Comparison of ENCODE assay signal across 1 cellular context in the genomic region with DNA sequence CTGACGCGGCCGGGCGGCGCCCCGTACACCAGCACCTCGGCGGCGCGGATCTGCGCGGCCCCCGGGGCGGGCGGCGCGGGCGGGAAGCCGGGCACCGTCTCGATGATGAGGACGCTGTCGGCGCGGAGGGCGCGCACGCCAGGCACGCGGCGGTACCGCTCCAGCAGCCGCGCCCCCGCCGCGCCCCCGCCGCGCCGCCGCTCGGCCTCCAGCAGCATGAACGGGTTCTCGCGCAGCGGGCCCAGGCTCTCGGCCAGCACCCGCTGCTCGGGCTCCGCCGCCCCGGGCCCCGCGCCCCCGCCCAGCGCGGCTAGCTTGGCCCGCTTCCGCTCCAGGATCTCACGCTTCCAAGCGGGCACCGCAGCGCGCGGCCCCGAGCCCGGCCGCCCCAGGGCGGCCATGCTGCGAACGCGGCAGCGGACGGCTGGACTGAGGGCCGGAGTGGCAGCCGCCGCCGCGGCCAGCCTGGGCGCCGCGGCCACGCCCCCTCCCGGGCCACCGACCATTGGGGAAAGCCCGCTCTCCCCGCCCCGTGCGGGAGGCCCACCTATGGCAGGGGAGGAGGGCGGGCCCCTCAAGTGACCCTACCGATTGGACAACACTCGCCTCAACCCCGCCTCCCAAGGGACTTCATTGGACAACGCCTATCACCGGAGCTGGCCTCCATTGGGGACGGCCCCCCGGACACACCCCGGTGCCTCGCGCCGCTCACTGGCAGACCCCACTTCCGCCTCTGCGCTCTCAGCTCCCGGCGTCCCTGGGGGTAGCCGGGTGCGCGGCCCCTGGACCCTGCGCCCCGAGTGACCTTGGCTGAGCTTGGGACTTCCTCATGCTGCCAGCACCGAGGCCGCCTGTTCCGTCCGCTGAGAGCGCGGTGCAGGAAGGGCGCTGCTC.
TF ChIP-seq lines count a peak whose summit lies in the region.

A gene with protein sequence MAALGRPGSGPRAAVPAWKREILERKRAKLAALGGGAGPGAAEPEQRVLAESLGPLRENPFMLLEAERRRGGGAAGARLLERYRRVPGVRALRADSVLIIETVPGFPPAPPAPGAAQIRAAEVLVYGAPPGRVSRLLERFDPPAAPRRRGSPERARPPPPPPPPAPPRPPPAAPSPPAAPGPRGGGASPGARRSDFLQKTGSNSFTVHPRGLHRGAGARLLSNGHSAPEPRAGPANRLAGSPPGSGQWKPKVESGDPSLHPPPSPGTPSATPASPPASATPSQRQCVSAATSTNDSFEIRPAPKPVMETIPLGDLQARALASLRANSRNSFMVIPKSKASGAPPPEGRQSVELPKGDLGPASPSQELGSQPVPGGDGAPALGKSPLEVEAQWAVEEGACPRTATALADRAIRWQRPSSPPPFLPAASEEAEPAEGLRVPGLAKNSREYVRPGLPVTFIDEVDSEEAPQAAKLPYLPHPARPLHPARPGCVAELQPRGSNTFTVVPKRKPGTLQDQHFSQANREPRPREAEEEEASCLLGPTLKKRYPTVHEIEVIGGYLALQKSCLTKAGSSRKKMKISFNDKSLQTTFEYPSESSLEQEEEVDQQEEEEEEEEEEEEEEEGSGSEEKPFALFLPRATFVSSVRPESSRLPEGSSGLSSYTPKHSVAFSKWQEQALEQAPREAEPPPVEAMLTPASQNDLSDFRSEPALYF (minus strand): TSS at position 431 of the 894 bp plus-strand sequence. CDS start 30 bp downstream, at position 401.

TF ChIP-seq in HepG2, 621 proteins besides CTCF, POLR2A, EP300 and RAD21 (continued from another document and continues in another):
- TF ChIP-seq, protein P1, sequence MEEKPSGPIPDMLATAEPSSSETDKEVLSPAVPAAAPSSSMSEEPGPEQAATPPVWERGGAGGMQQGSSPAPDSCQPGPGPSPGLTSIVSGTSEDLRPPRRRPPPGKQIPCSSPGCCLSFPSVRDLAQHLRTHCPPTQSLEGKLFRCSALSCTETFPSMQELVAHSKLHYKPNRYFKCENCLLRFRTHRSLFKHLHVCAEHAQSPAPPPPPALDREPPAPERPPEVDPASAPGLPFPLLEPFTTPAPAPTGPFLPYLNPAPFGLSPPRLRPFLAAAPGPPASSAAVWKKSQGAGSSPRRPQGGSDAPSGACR (CRISPR knock-in tag; IDR thresholded peaks at IDR 0.05): peak; percentile 70; the same call in 1 of the 2 replicates
- TF ChIP-seq MAFG (CRISPR knock-in tag; IDR thresholded peaks at IDR 0.05): no peak
- TF ChIP-seq NKX3-1 (CRISPR knock-in tag; IDR thresholded peaks at IDR 0.05): no peak
- peak; percentile 100 for TF ChIP-seq ESRRA (CRISPR knock-in tag; IDR thresholded peaks at IDR 0.05; ENCODE audit: low read depth)
- TF ChIP-seq GFI1 (CRISPR knock-in tag; IDR thresholded peaks at IDR 0.05; ENCODE audit: borderline replicate concordance): peak; percentile 74; the same call in 1 of the 2 replicates
- peak; percentile 62; the same call in 1 of the 2 replicates for TF ChIP-seq ZMYM3 (CRISPR knock-in tag; IDR thresholded peaks at IDR 0.05)
- TF ChIP-seq, protein P2, sequence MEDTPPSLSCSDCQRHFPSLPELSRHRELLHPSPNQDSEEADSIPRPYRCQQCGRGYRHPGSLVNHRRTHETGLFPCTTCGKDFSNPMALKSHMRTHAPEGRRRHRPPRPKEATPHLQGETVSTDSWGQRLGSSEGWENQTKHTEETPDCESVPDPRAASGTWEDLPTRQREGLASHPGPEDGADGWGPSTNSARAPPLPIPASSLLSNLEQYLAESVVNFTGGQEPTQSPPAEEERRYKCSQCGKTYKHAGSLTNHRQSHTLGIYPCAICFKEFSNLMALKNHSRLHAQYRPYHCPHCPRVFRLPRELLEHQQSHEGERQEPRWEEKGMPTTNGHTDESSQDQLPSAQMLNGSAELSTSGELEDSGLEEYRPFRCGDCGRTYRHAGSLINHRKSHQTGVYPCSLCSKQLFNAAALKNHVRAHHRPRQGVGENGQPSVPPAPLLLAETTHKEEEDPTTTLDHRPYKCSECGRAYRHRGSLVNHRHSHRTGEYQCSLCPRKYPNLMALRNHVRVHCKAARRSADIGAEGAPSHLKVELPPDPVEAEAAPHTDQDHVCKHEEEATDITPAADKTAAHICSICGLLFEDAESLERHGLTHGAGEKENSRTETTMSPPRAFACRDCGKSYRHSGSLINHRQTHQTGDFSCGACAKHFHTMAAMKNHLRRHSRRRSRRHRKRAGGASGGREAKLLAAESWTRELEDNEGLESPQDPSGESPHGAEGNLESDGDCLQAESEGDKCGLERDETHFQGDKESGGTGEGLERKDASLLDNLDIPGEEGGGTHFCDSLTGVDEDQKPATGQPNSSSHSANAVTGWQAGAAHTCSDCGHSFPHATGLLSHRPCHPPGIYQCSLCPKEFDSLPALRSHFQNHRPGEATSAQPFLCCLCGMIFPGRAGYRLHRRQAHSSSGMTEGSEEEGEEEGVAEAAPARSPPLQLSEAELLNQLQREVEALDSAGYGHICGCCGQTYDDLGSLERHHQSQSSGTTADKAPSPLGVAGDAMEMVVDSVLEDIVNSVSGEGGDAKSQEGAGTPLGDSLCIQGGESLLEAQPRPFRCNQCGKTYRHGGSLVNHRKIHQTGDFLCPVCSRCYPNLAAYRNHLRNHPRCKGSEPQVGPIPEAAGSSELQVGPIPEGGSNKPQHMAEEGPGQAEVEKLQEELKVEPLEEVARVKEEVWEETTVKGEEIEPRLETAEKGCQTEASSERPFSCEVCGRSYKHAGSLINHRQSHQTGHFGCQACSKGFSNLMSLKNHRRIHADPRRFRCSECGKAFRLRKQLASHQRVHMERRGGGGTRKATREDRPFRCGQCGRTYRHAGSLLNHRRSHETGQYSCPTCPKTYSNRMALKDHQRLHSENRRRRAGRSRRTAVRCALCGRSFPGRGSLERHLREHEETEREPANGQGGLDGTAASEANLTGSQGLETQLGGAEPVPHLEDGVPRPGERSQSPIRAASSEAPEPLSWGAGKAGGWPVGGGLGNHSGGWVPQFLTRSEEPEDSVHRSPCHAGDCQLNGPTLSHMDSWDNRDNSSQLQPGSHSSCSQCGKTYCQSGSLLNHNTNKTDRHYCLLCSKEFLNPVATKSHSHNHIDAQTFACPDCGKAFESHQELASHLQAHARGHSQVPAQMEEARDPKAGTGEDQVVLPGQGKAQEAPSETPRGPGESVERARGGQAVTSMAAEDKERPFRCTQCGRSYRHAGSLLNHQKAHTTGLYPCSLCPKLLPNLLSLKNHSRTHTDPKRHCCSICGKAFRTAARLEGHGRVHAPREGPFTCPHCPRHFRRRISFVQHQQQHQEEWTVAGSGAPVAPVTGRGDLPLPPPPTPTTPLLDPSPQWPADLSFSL (CRISPR knock-in tag; IDR thresholded peaks at IDR 0.05): no peak
- TF ChIP-seq JUNB (CRISPR knock-in tag; IDR thresholded peaks at IDR 0.05; ENCODE audit: borderline replicate concordance): no peak
- no peak for TF ChIP-seq PAF1 (CRISPR knock-in tag; IDR thresholded peaks at IDR 0.05)
- peak; percentile 61; the same call in 1 of the 2 replicates for TF ChIP-seq FOXJ3 (CRISPR knock-in tag; IDR thresholded peaks at IDR 0.05; ENCODE audit: borderline replicate concordance)
- no peak for TF ChIP-seq TRIM24 (CRISPR knock-in tag; IDR thresholded peaks at IDR 0.05)
- TF ChIP-seq TOPORS (CRISPR knock-in tag; IDR thresholded peaks at IDR 0.05): peak; percentile 39; the same call in 1 of the 2 replicates
- TF ChIP-seq AKAP8 (CRISPR knock-in tag; IDR thresholded peaks at IDR 0.05): peak; percentile 94
- no peak for TF ChIP-seq NR3C1 (CRISPR knock-in tag; IDR thresholded peaks at IDR 0.05)
- peak; percentile 84 for TF ChIP-seq XRCC5 (optimal IDR thresholded peaks at IDR 0.05; ENCODE audit: low read length)
- TF ChIP-seq FOXO1 (CRISPR knock-in tag; IDR thresholded peaks at IDR 0.05): peak; percentile 50; the same call in 1 of the 2 replicates
- TF ChIP-seq ISL2 (CRISPR knock-in tag; IDR thresholded peaks at IDR 0.05): peak; percentile 76
- TF ChIP-seq ZNF556 (CRISPR knock-in tag; IDR thresholded peaks at IDR 0.05; ENCODE audit: borderline replicate concordance): no peak; the same call in 1 of the 2 replicates
- TF ChIP-seq CEBPG (CRISPR knock-in tag; IDR thresholded peaks at IDR 0.05): peak; percentile 18; the same call in 1 of the 2 replicates
- TF ChIP-seq, protein P3, sequence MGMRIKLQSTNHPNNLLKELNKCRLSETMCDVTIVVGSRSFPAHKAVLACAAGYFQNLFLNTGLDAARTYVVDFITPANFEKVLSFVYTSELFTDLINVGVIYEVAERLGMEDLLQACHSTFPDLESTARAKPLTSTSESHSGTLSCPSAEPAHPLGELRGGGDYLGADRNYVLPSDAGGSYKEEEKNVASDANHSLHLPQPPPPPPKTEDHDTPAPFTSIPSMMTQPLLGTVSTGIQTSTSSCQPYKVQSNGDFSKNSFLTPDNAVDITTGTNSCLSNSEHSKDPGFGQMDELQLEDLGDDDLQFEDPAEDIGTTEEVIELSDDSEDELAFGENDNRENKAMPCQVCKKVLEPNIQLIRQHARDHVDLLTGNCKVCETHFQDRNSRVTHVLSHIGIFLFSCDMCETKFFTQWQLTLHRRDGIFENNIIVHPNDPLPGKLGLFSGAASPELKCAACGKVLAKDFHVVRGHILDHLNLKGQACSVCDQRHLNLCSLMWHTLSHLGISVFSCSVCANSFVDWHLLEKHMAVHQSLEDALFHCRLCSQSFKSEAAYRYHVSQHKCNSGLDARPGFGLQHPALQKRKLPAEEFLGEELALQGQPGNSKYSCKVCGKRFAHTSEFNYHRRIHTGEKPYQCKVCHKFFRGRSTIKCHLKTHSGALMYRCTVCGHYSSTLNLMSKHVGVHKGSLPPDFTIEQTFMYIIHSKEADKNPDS (CRISPR knock-in tag; IDR thresholded peaks at IDR 0.05): no peak
- no peak for TF ChIP-seq ZNF7 (CRISPR knock-in tag; IDR thresholded peaks at IDR 0.05)
- peak; percentile 90 for TF ChIP-seq ERF (CRISPR knock-in tag; IDR thresholded peaks at IDR 0.05)
- no peak for TF ChIP-seq TCF7 (IDR thresholded peaks at IDR 0.05; ENCODE audit: low read depth)
- peak; percentile 82 for TF ChIP-seq HOXA3 (CRISPR knock-in tag; IDR thresholded peaks at IDR 0.05)
- TF ChIP-seq, protein P4, sequence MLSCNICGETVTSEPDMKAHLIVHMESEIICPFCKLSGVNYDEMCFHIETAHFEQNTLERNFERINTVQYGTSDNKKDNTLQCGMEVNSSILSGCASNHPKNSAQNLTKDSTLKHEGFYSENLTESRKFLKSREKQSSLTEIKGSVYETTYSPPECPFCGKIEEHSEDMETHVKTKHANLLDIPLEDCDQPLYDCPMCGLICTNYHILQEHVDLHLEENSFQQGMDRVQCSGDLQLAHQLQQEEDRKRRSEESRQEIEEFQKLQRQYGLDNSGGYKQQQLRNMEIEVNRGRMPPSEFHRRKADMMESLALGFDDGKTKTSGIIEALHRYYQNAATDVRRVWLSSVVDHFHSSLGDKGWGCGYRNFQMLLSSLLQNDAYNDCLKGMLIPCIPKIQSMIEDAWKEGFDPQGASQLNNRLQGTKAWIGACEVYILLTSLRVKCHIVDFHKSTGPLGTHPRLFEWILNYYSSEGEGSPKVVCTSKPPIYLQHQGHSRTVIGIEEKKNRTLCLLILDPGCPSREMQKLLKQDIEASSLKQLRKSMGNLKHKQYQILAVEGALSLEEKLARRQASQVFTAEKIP (CRISPR knock-in tag; IDR thresholded peaks at IDR 0.05; ENCODE audit: borderline replicate concordance): no peak
- TF ChIP-seq ZNF75D (CRISPR knock-in tag; IDR thresholded peaks at IDR 0.05; ENCODE audit: borderline replicate concordance): no peak
- TF ChIP-seq, protein P5, sequence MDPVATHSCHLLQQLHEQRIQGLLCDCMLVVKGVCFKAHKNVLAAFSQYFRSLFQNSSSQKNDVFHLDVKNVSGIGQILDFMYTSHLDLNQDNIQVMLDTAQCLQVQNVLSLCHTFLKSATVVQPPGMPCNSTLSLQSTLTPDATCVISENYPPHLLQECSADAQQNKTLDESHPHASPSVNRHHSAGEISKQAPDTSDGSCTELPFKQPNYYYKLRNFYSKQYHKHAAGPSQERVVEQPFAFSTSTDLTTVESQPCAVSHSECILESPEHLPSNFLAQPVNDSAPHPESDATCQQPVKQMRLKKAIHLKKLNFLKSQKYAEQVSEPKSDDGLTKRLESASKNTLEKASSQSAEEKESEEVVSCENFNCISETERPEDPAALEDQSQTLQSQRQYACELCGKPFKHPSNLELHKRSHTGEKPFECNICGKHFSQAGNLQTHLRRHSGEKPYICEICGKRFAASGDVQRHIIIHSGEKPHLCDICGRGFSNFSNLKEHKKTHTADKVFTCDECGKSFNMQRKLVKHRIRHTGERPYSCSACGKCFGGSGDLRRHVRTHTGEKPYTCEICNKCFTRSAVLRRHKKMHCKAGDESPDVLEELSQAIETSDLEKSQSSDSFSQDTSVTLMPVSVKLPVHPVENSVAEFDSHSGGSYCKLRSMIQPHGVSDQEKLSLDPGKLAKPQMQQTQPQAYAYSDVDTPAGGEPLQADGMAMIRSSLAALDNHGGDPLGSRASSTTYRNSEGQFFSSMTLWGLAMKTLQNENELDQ (CRISPR knock-in tag; IDR thresholded peaks at IDR 0.05; ENCODE audit: borderline replicate concordance): no peak
- TF ChIP-seq, protein P6, sequence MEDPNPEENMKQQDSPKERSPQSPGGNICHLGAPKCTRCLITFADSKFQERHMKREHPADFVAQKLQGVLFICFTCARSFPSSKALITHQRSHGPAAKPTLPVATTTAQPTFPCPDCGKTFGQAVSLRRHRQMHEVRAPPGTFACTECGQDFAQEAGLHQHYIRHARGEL (CRISPR knock-in tag; IDR thresholded peaks at IDR 0.05): no peak
- TF ChIP-seq, protein P7, sequence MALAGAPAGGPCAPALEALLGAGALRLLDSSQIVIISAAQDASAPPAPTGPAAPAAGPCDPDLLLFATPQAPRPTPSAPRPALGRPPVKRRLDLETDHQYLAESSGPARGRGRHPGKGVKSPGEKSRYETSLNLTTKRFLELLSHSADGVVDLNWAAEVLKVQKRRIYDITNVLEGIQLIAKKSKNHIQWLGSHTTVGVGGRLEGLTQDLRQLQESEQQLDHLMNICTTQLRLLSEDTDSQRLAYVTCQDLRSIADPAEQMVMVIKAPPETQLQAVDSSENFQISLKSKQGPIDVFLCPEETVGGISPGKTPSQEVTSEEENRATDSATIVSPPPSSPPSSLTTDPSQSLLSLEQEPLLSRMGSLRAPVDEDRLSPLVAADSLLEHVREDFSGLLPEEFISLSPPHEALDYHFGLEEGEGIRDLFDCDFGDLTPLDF (CRISPR knock-in tag; IDR thresholded peaks at IDR 0.05): no peak
- no peak for TF ChIP-seq POLR2AphosphoS2 (IDR thresholded peaks at IDR 0.05; ENCODE audit: low read depth, low read length)
- TF ChIP-seq TARDBP (CRISPR knock-in tag; IDR thresholded peaks at IDR 0.05): peak; percentile 90
- peak; percentile 82; the same call in 1 of the 2 replicates for TF ChIP-seq HOXA5 (CRISPR knock-in tag; IDR thresholded peaks at IDR 0.05)
